In the genomic region with DNA sequence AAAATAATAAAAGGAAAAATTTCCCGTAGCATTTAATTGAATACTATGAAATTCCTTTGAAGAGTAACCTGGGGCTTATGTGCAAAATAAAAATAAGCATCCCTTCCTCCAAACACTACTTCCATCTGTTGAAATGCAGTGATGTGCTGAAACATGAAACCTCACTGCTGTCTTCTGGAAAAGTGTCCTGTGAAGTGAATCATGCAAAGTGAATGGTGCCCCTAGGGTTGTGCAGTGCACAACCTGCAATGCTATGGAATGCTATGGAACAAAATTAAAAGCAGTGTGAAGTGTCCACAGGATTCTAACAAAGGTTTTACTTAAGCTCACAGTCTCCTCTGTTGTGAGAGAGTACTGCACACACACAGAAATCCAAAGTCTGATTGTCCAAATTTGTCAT, we compare ENCODE assay signal across 27 cellular contexts.
DNase-seq lines count a peak whose midpoint lies in the region; ATAC-seq and TF ChIP-seq lines count a peak whose summit lies in the region.
"Had no signal": no experiment of that assay in that cellular context is flagged by ENCODE, and none has a peak within 500 bp of the region (broad histone marks: within the 10 kb centered on the region; RNA-seq: fewer than 3 reads in every experiment).

No MANE protein-coding gene starts in this region.

- no peak overlapping the region for H3K27ac ChIP-seq in breast epithelium
- H3K27ac ChIP-seq: A549, esophagus squamous epithelium, HL-60, ovary, right lobe of liver had no signal

- ATAC-seq in left cardiac atrium (no peak), HG03196 (IDR thresholded peaks at IDR 0.05; ENCODE audit: unreplicated experiment) (no peak), omental fat pad (ENCODE audit: low FRiP score) (no peak)
- ATAC-seq: A549; activated T-cell treated with anti-CD3 and anti-CD28 coated beads, Interleukin-2, amount 50 U/mL, for 72 hours; HepG2; left lobe of liver; naive thymus-derived CD8-positive, alpha-beta T cell; right lobe of liver had no signal

- H3K4me1 Mint-ChIP-seq in MCF 10A (ENCODE audit: insufficient read depth, unreplicated experiment): no peaks in the 10 kb centered on the region
- H3K4me1 Mint-ChIP-seq in activated T-cell treated with anti-CD3 and anti-CD28 coated beads, Interleukin-2, amount 50 U/mL, for 24 hours (ENCODE audit: low read depth): no peaks in the 10 kb centered on the region
- H3K4me1 Mint-ChIP-seq: activated naive CD4-positive, alpha-beta T cell treated with anti-CD3 and anti-CD28 coated beads, Interleukin-2, amount 10 ng/mL, durations not matched to agents 7 days and 5 days; naive thymus-derived CD8-positive, alpha-beta T cell had no signal

- POLR2A ChIA-PET in MCF 10A (lab: Yijun Ruan, JAX): no interaction called here

- no peaks in the 10 kb centered on the region for H3K36me3 Mint-ChIP-seq in MCF 10A (ENCODE audit: insufficient read depth, unreplicated experiment)
- no peaks in the 10 kb centered on the region for H3K36me3 Mint-ChIP-seq in activated T-cell treated with anti-CD3 and anti-CD28 coated beads, Interleukin-2, amount 50 U/mL, for 24 hours (ENCODE audit: low read depth)
- H3K36me3 Mint-ChIP-seq: activated naive CD4-positive, alpha-beta T cell treated with anti-CD3 and anti-CD28 coated beads, Interleukin-2, amount 10 ng/mL, durations not matched to agents 7 days and 5 days; naive thymus-derived CD8-positive, alpha-beta T cell had no signal

- H3K4me3 ChIP-seq in breast epithelium: no peak overlapping the region
- H3K4me3 ChIP-seq: A549, esophagus squamous epithelium, ovary, right lobe of liver had no signal

- no peak overlapping the region for H3K27ac Mint-ChIP-seq in MCF 10A (ENCODE audit: low read depth, unreplicated experiment)
- H3K27ac Mint-ChIP-seq in activated T-cell treated with anti-CD3 and anti-CD28 coated beads, Interleukin-2, amount 50 U/mL, for 24 hours: no peak overlapping the region
- H3K27ac Mint-ChIP-seq: activated naive CD4-positive, alpha-beta T cell treated with anti-CD3 and anti-CD28 coated beads, Interleukin-2, amount 10 ng/mL, durations not matched to agents 7 days and 5 days; activated T-cell treated with anti-CD3 and anti-CD28 coated beads, Interleukin-2, amount 50 U/mL, for 72 hours; naive thymus-derived CD8-positive, alpha-beta T cell had no signal

- H3K27me3 Mint-ChIP-seq in MCF 10A (ENCODE audit: insufficient read depth, unreplicated experiment): peaks cover 11% of the 10 kb centered on the region
- H3K27me3 Mint-ChIP-seq in activated T-cell treated with anti-CD3 and anti-CD28 coated beads, Interleukin-2, amount 50 U/mL, for 24 hours: peaks cover 5% of the 10 kb centered on the region
- H3K27me3 Mint-ChIP-seq: activated naive CD4-positive, alpha-beta T cell treated with anti-CD3 and anti-CD28 coated beads, Interleukin-2, amount 10 ng/mL, durations not matched to agents 7 days and 5 days had no signal

- H3K9me3 Mint-ChIP-seq in MCF 10A (ENCODE audit: unreplicated experiment): no peaks in the 10 kb centered on the region
- H3K9me3 Mint-ChIP-seq in activated T-cell treated with anti-CD3 and anti-CD28 coated beads, Interleukin-2, amount 50 U/mL, for 24 hours: peaks cover 6% of the 10 kb centered on the region

- no peaks in the 10 kb centered on the region for H3K27me3 ChIP-seq in breast epithelium
- H3K27me3 ChIP-seq: esophagus squamous epithelium, ovary, right lobe of liver had no signal

- H3K4me3 Mint-ChIP-seq in MCF 10A (ENCODE audit: unreplicated experiment): no peak overlapping the region
- H3K4me3 Mint-ChIP-seq in activated T-cell treated with anti-CD3 and anti-CD28 coated beads, Interleukin-2, amount 50 U/mL, for 24 hours: no peak overlapping the region
- H3K4me3 Mint-ChIP-seq: activated naive CD4-positive, alpha-beta T cell treated with anti-CD3 and anti-CD28 coated beads, Interleukin-2, amount 10 ng/mL, durations not matched to agents 7 days and 5 days; activated T-cell treated with anti-CD3 and anti-CD28 coated beads, Interleukin-2, amount 50 U/mL, for 72 hours; naive thymus-derived CD8-positive, alpha-beta T cell had no signal

- CTCF ChIA-PET in MCF 10A (lab: Yijun Ruan, JAX): interaction anchor here (0.6 kb wide), 1 partner anchor 348 kb away, joined by 3 read pairs; no protein-coding TSS in a partner anchor

- in situ Hi-C loops in SK-MEL-5 (cut with HindIII; ENCODE audit: low pct_unique_long_range_greater_than_20kb, low sequenced_read_pairs): no loop called here

- intact Hi-C loops in MCF 10A (cut with micrococcal nuclease): no loop called here
- intact Hi-C loops in breast epithelium (cut with DNase I; ENCODE audit: low total_unique reads): no loop called here
- intact Hi-C loops in left cardiac atrium (cut with DNase I): no loop called here

- TF ChIP-seq CTCF in MCF 10A (IDR thresholded peaks at IDR 0.05; ENCODE audit: unreplicated experiment) (no peak), breast epithelium (IDR thresholded peaks at IDR 0.05) (no peak), omental fat pad (IDR thresholded peaks at IDR 0.05) (no peak)

- no peaks in the 10 kb centered on the region for H3K9me3 ChIP-seq in breast epithelium
- H3K9me3 ChIP-seq: A549, ovary, right lobe of liver had no signal

- no peaks in the 10 kb centered on the region for H3K4me1 ChIP-seq in breast epithelium
- H3K4me1 ChIP-seq: A549, esophagus squamous epithelium, right lobe of liver had no signal

- H3K36me3 ChIP-seq in breast epithelium: no peaks in the 10 kb centered on the region
- H3K36me3 ChIP-seq: esophagus squamous epithelium, ovary, right lobe of liver had no signal

- DNase-seq in MCF 10A (ENCODE audit: unreplicated experiment) (peak; percentile 28), breast epithelium (ENCODE audit: low spot score in 2 of 2) (no peak), SK-MEL-5 (ENCODE audit: low read depth, low spot score) (peak; percentile 21), fibroblast of peridontal ligament (ENCODE audit: extremely low read depth) (peak; percentile 8), left cardiac atrium (no peak), omental fat pad (ENCODE audit: low spot score) (no peak)
- DNase-seq in activated T-cell treated with anti-CD3 and anti-CD28 coated beads, Interleukin-2, amount 50 U/mL, for 24 hours: no peak
- DNase-seq: activated CD4-positive, alpha-beta T cell treated with anti-CD3 and anti-CD28 coated beads for 4 hours; activated naive CD4-positive, alpha-beta T cell treated with anti-CD3 and anti-CD28 coated beads, Interleukin-2, amount 10 ng/mL, durations not matched to agents 7 days and 5 days; activated T-cell treated with anti-CD3 and anti-CD28 coated beads, Interleukin-2, amount 50 U/mL, for 72 hours; anterior cingulate cortex; cerebellar nuclear complex; COR-L47; effector memory CD4-positive, alpha-beta T cell; esophagus squamous epithelium; naive thymus-derived CD8-positive, alpha-beta T cell; NCI-H774; OCI-M1; ovary; right lobe of liver; SIG-M5; substantia nigra had no signal

- BruUV-seq in MCF 10A (replicated peaks; lab: Mats Ljungman, UMichigan): no TSS peak

- TF ChIP-seq POLR2A in breast epithelium (IDR thresholded peaks at IDR 0.05): no peak

Comparison
In these comparisons a context has a peak if more than half of its experiments do, and no peak if none do; other contexts are left out.
1. DNase-seq: peak in MCF 10A (single experiment), SK-MEL-5 (single experiment) and fibroblast of peridontal ligament (single experiment); none in breast epithelium (0 of 2), left cardiac atrium (single experiment), activated T-cell treated with anti-CD3 and anti-CD28 coated beads, Interleukin-2, amount 50 U/mL, for 24 hours (single experiment) and omental fat pad (single experiment).